ENCODE assay signal across 22 cellular contexts in genomic region chr2:17229414-17229813, GRCh38.
A peak's percentile ranks its signal among the peaks of the same experiment; 100 is the strongest.
DNase-seq lines count a peak whose midpoint lies in the region; ATAC-seq and TF ChIP-seq lines count a peak whose summit lies in the region.
"Had no signal": no experiment of that assay in that cellular context is flagged by ENCODE, and none has a peak within 500 bp of the region (broad histone marks: within the 10 kb centered on the region; RNA-seq: fewer than 3 reads in every experiment).

No MANE protein-coding gene starts in this region.

- no peak for DNase-seq in GM23338 (ENCODE audit: low spot score)
- DNase-seq in activated CD4-positive, alpha-beta T cell treated with anti-CD3 and anti-CD28 coated beads for 48 hours, result no peak
- no peak for DNase-seq in middle frontal gyrus (ENCODE audit: extremely low spot score, low spot score)
- DNase-seq: AML-193; Caco-2; Calu3; CD4-positive, alpha-beta T cell; CD8-positive, alpha-beta T cell; DMS153; DMS79; DND-41; EL; GDM1 had no signal

- H2AFZ ChIP-seq in GM23338, result peak overlapping the region; percentile 10; the same call in 1 of the 2 replicates
- H2AFZ ChIP-seq in neural cell (ENCODE audit: low read depth, low read length), result no peak overlapping the region

- H3K9me3 ChIP-seq in neural cell (ENCODE audit: low read length), result no peaks in the 10 kb centered on the region
- H3K9me3 ChIP-seq: A549, Caco-2 had no signal

- H3K9ac ChIP-seq in neural cell (ENCODE audit: low read length), result no peak overlapping the region
- H3K9ac ChIP-seq: BLaER1 treated with 17β-estradiol and CSF1 and Interleukin-3, amounts not matched to agents 10 nM and 100 nM had no signal

- peak; percentile 82 for TF ChIP-seq EP300 in neural cell (conservative IDR thresholded peaks at IDR 0.05; ENCODE audit: poor library complexity, severe bottlenecking)

- H3K4me1 ChIP-seq in GM23338 (ENCODE audit: insufficient read depth), result peaks cover 12% of the 10 kb centered on the region
- H3K4me1 ChIP-seq: A549; BLaER1 treated with 17β-estradiol and CSF1 and Interleukin-3, amounts not matched to agents 10 nM and 100 nM; Caco-2 had no signal

- H4K20me1 ChIP-seq in GM23338 (replicated peaks; ENCODE audit: insufficient read depth), result no peaks in the 10 kb centered on the region
- no peaks in the 10 kb centered on the region for H4K20me1 ChIP-seq in neural cell (ENCODE audit: insufficient read depth)
- H4K20me1 ChIP-seq: BLaER1 treated with 17β-estradiol and CSF1 and Interleukin-3, amounts not matched to agents 10 nM and 100 nM had no signal

- no peak overlapping the region for H3K4me3 Mint-ChIP-seq in GM23338
- H3K4me3 Mint-ChIP-seq: B cell; CD4-positive, alpha-beta T cell; CD8-positive, alpha-beta T cell had no signal

- no peak for TF ChIP-seq CTCF in GM23338 (conservative IDR thresholded peaks at IDR 0.05; ENCODE audit: low read depth in 2 of 2)
- no peak for TF ChIP-seq CTCF in neural cell (IDR thresholded peaks at IDR 0.05; ENCODE audit: poor library complexity, severe bottlenecking)

- no peaks in the 10 kb centered on the region for H3K36me3 Mint-ChIP-seq in GM23338 (ENCODE audit: low read depth)
- H3K36me3 Mint-ChIP-seq: CD8-positive, alpha-beta T cell had no signal

- TF ChIP-seq RAD21 in neural cell (conservative IDR thresholded peaks at IDR 0.05), result no peak

- peaks cover 11% of the 10 kb centered on the region for H3K4me1 Mint-ChIP-seq in GM23338

- ATAC-seq in GM23338 (no peak), SK-N-SH treated with all-trans-retinoic acid at 6 μM for 48 hours (no peak), GM21515 (IDR thresholded peaks at IDR 0.05; ENCODE audit: unreplicated experiment) (no peak)
- ATAC-seq: A549; CD8-positive, alpha-beta T cell; GM12878 had no signal

- no peaks in the 10 kb centered on the region for H3K9me3 Mint-ChIP-seq in GM23338
- H3K9me3 Mint-ChIP-seq: CD8-positive, alpha-beta T cell had no signal

- H3K27me3 Mint-ChIP-seq in GM23338 (ENCODE audit: insufficient read depth, low read depth, poor library complexity), result no peaks in the 10 kb centered on the region
- H3K27me3 Mint-ChIP-seq: B cell; CD4-positive, alpha-beta T cell had no signal

- no peaks in the 10 kb centered on the region for H3K27me3 ChIP-seq in GM23338 (ENCODE audit: insufficient read depth)
- H3K27me3 ChIP-seq in neural cell (ENCODE audit: insufficient read depth, low read depth, low read length), result no peaks in the 10 kb centered on the region
- H3K27me3 ChIP-seq: BLaER1 treated with 17β-estradiol and CSF1 and Interleukin-3, amounts not matched to agents 10 nM and 100 nM had no signal

- H3K27ac ChIP-seq in GM23338 (ENCODE audit: low read depth) (no peak overlapping the region), neural cell (ENCODE audit: low read length) (no peak overlapping the region)
- H3K27ac ChIP-seq: 22Rv1; A549; BLaER1 treated with 17β-estradiol and CSF1 and Interleukin-3, amounts not matched to agents 10 nM and 100 nM; C4-2B had no signal

- no peaks in the 10 kb centered on the region for H3K79me2 ChIP-seq in GM23338 (replicated peaks; ENCODE audit: insufficient read depth)
- no peaks in the 10 kb centered on the region for H3K79me2 ChIP-seq in neural cell (replicated peaks; ENCODE audit: insufficient read depth, low read length)

- H3K4me3 ChIP-seq in GM23338 (no peak overlapping the region), neural cell (ENCODE audit: low read length) (no peak overlapping the region)
- H3K4me3 ChIP-seq: A549; BLaER1 treated with 17β-estradiol and CSF1 and Interleukin-3, amounts not matched to agents 10 nM and 100 nM; GM12878 had no signal

- no peaks in the 10 kb centered on the region for H3F3A ChIP-seq in GM23338 (replicated peaks; ENCODE audit: low read depth)
- no peaks in the 10 kb centered on the region for H3F3A ChIP-seq in neural cell (ENCODE audit: insufficient read depth, low read length, poor library complexity, severe bottlenecking)

- H3K27ac Mint-ChIP-seq in GM23338, result no peak overlapping the region
- H3K27ac Mint-ChIP-seq: B cell; CD4-positive, alpha-beta T cell; CD8-positive, alpha-beta T cell had no signal

- H3K36me3 ChIP-seq in GM23338 (ENCODE audit: insufficient read depth) (no peaks in the 10 kb centered on the region), neural cell (ENCODE audit: insufficient read depth, low read length) (no peaks in the 10 kb centered on the region)
- H3K36me3 ChIP-seq: BLaER1 treated with 17β-estradiol and CSF1 and Interleukin-3, amounts not matched to agents 10 nM and 100 nM had no signal

- H3K9me2 ChIP-seq in GM23338 (ENCODE audit: insufficient read depth) (peaks cover 5% of the 10 kb centered on the region), neural cell (ENCODE audit: insufficient read depth, low read length) (no peaks in the 10 kb centered on the region)

- H3K4me2 ChIP-seq in GM23338, result no peak overlapping the region
- no peak overlapping the region for H3K4me2 ChIP-seq in neural cell (ENCODE audit: low read length)
- H3K4me2 ChIP-seq: A549; BLaER1 treated with 17β-estradiol and CSF1 and Interleukin-3, amounts not matched to agents 10 nM and 100 nM had no signal

TF ChIP-seq in GM23338, 12 proteins besides CTCF, POLR2A, EP300 and RAD21 (continues in another document):
- no peak for TF ChIP-seq EZH2phosphoT487 (IDR thresholded peaks at IDR 0.05; ENCODE audit: unreplicated experiment)
- TF ChIP-seq NANOG (IDR thresholded peaks at IDR 0.05; ENCODE audit: borderline replicate concordance), result no peak
- TF ChIP-seq EZH2 (IDR thresholded peaks at IDR 0.05; ENCODE audit: low read depth, unreplicated experiment), result no peak

TF ChIP-seq in SK-N-SH treated with all-trans-retinoic acid at 6 μM for 48 hours, 23 proteins besides CTCF, POLR2A, EP300 and RAD21:
- TF ChIP-seq CSDC2 (CRISPR knock-in tag; IDR thresholded peaks at IDR 0.05) (no peak), TCF4 (CRISPR knock-in tag; IDR thresholded peaks at IDR 0.05; ENCODE audit: borderline replicate concordance) (peak; percentile 64; the same call in 1 of the 2 replicates)
- TF ChIP-seq, protein P1, sequence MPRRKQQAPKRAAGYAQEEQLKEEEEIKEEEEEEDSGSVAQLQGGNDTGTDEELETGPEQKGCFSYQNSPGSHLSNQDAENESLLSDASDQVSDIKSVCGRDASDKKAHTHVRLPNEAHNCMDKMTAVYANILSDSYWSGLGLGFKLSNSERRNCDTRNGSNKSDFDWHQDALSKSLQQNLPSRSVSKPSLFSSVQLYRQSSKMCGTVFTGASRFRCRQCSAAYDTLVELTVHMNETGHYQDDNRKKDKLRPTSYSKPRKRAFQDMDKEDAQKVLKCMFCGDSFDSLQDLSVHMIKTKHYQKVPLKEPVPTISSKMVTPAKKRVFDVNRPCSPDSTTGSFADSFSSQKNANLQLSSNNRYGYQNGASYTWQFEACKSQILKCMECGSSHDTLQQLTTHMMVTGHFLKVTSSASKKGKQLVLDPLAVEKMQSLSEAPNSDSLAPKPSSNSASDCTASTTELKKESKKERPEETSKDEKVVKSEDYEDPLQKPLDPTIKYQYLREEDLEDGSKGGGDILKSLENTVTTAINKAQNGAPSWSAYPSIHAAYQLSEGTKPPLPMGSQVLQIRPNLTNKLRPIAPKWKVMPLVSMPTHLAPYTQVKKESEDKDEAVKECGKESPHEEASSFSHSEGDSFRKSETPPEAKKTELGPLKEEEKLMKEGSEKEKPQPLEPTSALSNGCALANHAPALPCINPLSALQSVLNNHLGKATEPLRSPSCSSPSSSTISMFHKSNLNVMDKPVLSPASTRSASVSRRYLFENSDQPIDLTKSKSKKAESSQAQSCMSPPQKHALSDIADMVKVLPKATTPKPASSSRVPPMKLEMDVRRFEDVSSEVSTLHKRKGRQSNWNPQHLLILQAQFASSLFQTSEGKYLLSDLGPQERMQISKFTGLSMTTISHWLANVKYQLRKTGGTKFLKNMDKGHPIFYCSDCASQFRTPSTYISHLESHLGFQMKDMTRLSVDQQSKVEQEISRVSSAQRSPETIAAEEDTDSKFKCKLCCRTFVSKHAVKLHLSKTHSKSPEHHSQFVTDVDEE (CRISPR knock-in tag; IDR thresholded peaks at IDR 0.05), result 0 out of 2 replicates have a peak, but pooled peaks have one; percentile 38

TF ChIP-seq in neural cell, 6 proteins besides CTCF, POLR2A, EP300 and RAD21:
- TF ChIP-seq TAF1 (IDR thresholded peaks at IDR 0.05; ENCODE audit: low read depth) (no peak), POLR2AphosphoS5 (IDR thresholded peaks at IDR 0.05) (peak; percentile 57)
